In genomic region chr9:35106343-35106730, GRCh38 we compare ENCODE assay signal across 21 cellular contexts. TPM values are rescaled to one million over a fixed set of nuclear protein-coding genes. Genes with fewer than 3 reads are reported as not detected.
A peak's percentile ranks its signal among the peaks of the same experiment; 100 is the strongest.
DNase-seq lines count a peak whose midpoint lies in the region; ATAC-seq, FAIRE-seq and TF ChIP-seq lines count a peak whose summit lies in the region.
"Had no signal": no experiment of that assay in that cellular context is flagged by ENCODE, and none has a peak within 500 bp of the region (broad histone marks: within the 10 kb centered on the region; RNA-seq: fewer than 3 reads in every experiment).

No MANE protein-coding gene starts in this region.

- DNase-seq in GM10266 (ENCODE audit: extremely low spot score) (peak; percentile 5), HFFc6 (no peak), frontal cortex (ENCODE audit: low spot score in 2 of 2) (peak; percentile 0 to 1), osteocyte (ENCODE audit: extremely low spot score, unreplicated experiment) (no peak), SK-N-SH (no peak)
- no peak for DNase-seq in CD8-positive, alpha-beta T cell
- DNase-seq in effector CD4-positive, alpha-beta T cell: no peak
- DNase-seq: AML-193, C1 segment of cervical spinal cord, HCEC 1CT, IMR-90, NCI-H1105, NCI-H146, NCI-H2029 treated with DMSO at 0.1 percent for 48 hours, NCI-H226, NCI-H510A treated with DMSO at 0.1 percent for 48 hours, NCI-H748 treated with DMSO at 0.1 percent for 48 hours, SJCRH30 had no signal

- peaks cover 8% of the 10 kb centered on the region for H3K27me3 Mint-ChIP-seq in HFFc6 (ENCODE audit: insufficient read depth)
- no peaks in the 10 kb centered on the region for H3K27me3 Mint-ChIP-seq in osteocyte (ENCODE audit: unreplicated experiment)
- H3K27me3 Mint-ChIP-seq in CD8-positive, alpha-beta T cell (ENCODE audit: low read depth): no peaks in the 10 kb centered on the region

- no peak overlapping the region for H2AFZ ChIP-seq in SK-N-SH (ENCODE audit: low read depth)
- H2AFZ ChIP-seq: GM23338 had no signal

- no peaks in the 10 kb centered on the region for H3K27me3 ChIP-seq in CD8-positive, alpha-beta T cell (ENCODE audit: insufficient read depth, low read length)
- no peaks in the 10 kb centered on the region for H3K27me3 ChIP-seq in SK-N-SH (ENCODE audit: insufficient read depth)
- H3K27me3 ChIP-seq: SJCRH30 had no signal

- H3K27ac Mint-ChIP-seq in HFFc6 (peak overlapping the region; percentile 26; the same call in 1 of the 2 replicates), osteocyte (ENCODE audit: unreplicated experiment) (peak overlapping the region; percentile 23)
- H3K27ac Mint-ChIP-seq in CD8-positive, alpha-beta T cell: no peak overlapping the region
- H3K27ac Mint-ChIP-seq: GM23338 had no signal

- H3K4me1 Mint-ChIP-seq in HFFc6 (ENCODE audit: low read depth): peaks cover 51% of the 10 kb centered on the region
- peaks cover 38% of the 10 kb centered on the region for H3K4me1 Mint-ChIP-seq in osteocyte (ENCODE audit: unreplicated experiment)
- peaks cover 35% of the 10 kb centered on the region for H3K4me1 Mint-ChIP-seq in CD8-positive, alpha-beta T cell (ENCODE audit: low read depth)

- H3K27ac ChIP-seq in CD8-positive, alpha-beta T cell (ENCODE audit: low read depth, low read length): no peak overlapping the region
- no peak overlapping the region for H3K27ac ChIP-seq in SK-N-SH (ENCODE audit: low read depth in 2 of 2, low read length in 1 of 2)
- H3K27ac ChIP-seq: KMS-11, SJCRH30 had no signal

- WGBS in SK-N-SH (ENCODE audit: low lambda C conversion rate): 82% methylated on average over 6 of the region's 7 CpGs

- H3K9me3 Mint-ChIP-seq in HFFc6: no peaks in the 10 kb centered on the region
- no peaks in the 10 kb centered on the region for H3K9me3 Mint-ChIP-seq in osteocyte (ENCODE audit: unreplicated experiment)
- H3K9me3 Mint-ChIP-seq in CD8-positive, alpha-beta T cell: no peaks in the 10 kb centered on the region
- H3K9me3 Mint-ChIP-seq: GM23338 had no signal

- no peak for FAIRE-seq in frontal cortex (lab: Jason Lieb, UNC)
- FAIRE-seq: GM12878 had no signal

- POLR2A ChIA-PET in CD8-positive, alpha-beta T cell (lab: Charles Lee): no interaction called here
- POLR2A ChIA-PET in SK-N-SH (lab: Yijun Ruan, JAX): no interaction called here

- H3K36me3 Mint-ChIP-seq in HFFc6 (ENCODE audit: low read depth) (peaks cover 8% of the 10 kb centered on the region; the same call in 1 of the 2 replicates), osteocyte (ENCODE audit: unreplicated experiment) (peaks cover 22% of the 10 kb centered on the region)
- H3K36me3 Mint-ChIP-seq in CD8-positive, alpha-beta T cell: peaks cover 28% of the 10 kb centered on the region

- H4K20me1 ChIP-seq in SK-N-SH (ENCODE audit: insufficient read depth): peaks cover 19% of the 10 kb centered on the region; the same call in 1 of the 2 replicates

- H3K4me1 ChIP-seq in CD8-positive, alpha-beta T cell (ENCODE audit: insufficient read depth, low read length): peaks cover 26% of the 10 kb centered on the region
- H3K4me1 ChIP-seq in SK-N-SH (ENCODE audit: control insufficient read depth in 1 of 2, insufficient read depth in 2 of 2, low read depth in 1 of 2, low read length in 1 of 2): peaks cover 24 to 36% of the 10 kb centered on the region in 2 experiments
- H3K4me1 ChIP-seq: SJCRH30 had no signal

- no peak for TF ChIP-seq CTCF in GM10266 (IDR thresholded peaks at IDR 0.05; ENCODE audit: control insufficient read depth, insufficient read depth, low read depth, missing control alignments)
- TF ChIP-seq CTCF in HFFc6 (IDR thresholded peaks at IDR 0.05): no peak
- TF ChIP-seq CTCF in osteocyte (IDR thresholded peaks at IDR 0.05): no peak
- TF ChIP-seq CTCF in CD8-positive, alpha-beta T cell (IDR thresholded peaks at IDR 0.05): no peak
- TF ChIP-seq CTCF in SK-N-SH (IDR thresholded peaks at IDR 0.05): no peak

- H3K36me3 ChIP-seq in CD8-positive, alpha-beta T cell (ENCODE audit: insufficient read depth, low read length): peaks cover 5% of the 10 kb centered on the region
- H3K36me3 ChIP-seq in SK-N-SH (replicated peaks in 1 of 2; ENCODE audit: control insufficient read depth in 1 of 2, insufficient read depth in 2 of 2, low read length in 1 of 2): peaks cover 24 to 53% of the 10 kb centered on the region in 2 experiments

- no peak overlapping the region for H3K4me2 ChIP-seq in SK-N-SH
- H3K4me2 ChIP-seq: GM23338, KMS-11 had no signal

- H3K9ac ChIP-seq in SK-N-SH: no peak overlapping the region
- H3K9ac ChIP-seq: KMS-11 had no signal

- no peak overlapping the region for H3K4me3 ChIP-seq in CD8-positive, alpha-beta T cell (ENCODE audit: low read depth, low read length)
- H3K4me3 ChIP-seq in SK-N-SH (ENCODE audit: low read depth in 2 of 2, low read length in 1 of 2): no peak overlapping the region
- H3K4me3 ChIP-seq: GM12878, GM23338, SJCRH30 had no signal

- no peak for TF ChIP-seq EP300 in SK-N-SH (IDR thresholded peaks at IDR 0.05; ENCODE audit: borderline replicate concordance in 1 of 2, low read depth in 1 of 2, low read length in 1 of 2)

- no peaks in the 10 kb centered on the region for H3K9me3 ChIP-seq in CD8-positive, alpha-beta T cell (ENCODE audit: low read length)
- H3K9me3 ChIP-seq in SK-N-SH: no peaks in the 10 kb centered on the region
- H3K9me3 ChIP-seq: SJCRH30 had no signal

- peaks cover 21% of the 10 kb centered on the region for H3F3A ChIP-seq in SK-N-SH (replicated peaks; ENCODE audit: insufficient read depth)

- CTCF ChIA-PET in CD8-positive, alpha-beta T cell (lab: Charles Lee): interaction anchor here (0.5 to 2.6 kb wide), 4 partner anchors 10 to 312 kb away, joined by 3 to 11 read pairs (median 3); partner anchors contain the start of gene PIGO
- CTCF ChIA-PET in SK-N-SH (lab: Yijun Ruan, JAX): interaction anchor here (1.6 to 3.8 kb wide), 3 partner anchors 9 to 207 kb away, joined by 5 to 25 read pairs (median 13); partner anchors contain the start of genes ATOSB and PIGO

- no peak for ATAC-seq in CD8-positive, alpha-beta T cell
- ATAC-seq: GM12878, GM23338 had no signal

- H3K9me2 ChIP-seq in SK-N-SH: no peaks in the 10 kb centered on the region

- peaks cover 52% of the 10 kb centered on the region for H3K79me2 ChIP-seq in SK-N-SH (ENCODE audit: insufficient read depth)

- TF ChIP-seq RAD21 in SK-N-SH (IDR thresholded peaks at IDR 0.05; ENCODE audit: low read length): no peak

- intact Hi-C loops in CD8-positive, alpha-beta T cell (cut with DNase I, micrococcal nuclease): no loop called here

- H3K4me3 Mint-ChIP-seq in HFFc6 (no peak overlapping the region), osteocyte (ENCODE audit: unreplicated experiment) (no peak overlapping the region)
- H3K4me3 Mint-ChIP-seq in CD8-positive, alpha-beta T cell: no peak overlapping the region
- H3K4me3 Mint-ChIP-seq: GM23338 had no signal

TF ChIP-seq in SK-N-SH, 30 proteins besides CTCF, POLR2A, EP300 and RAD21:
- no peak for TF ChIP-seq IRF3 (IDR thresholded peaks at IDR 0.05; ENCODE audit: low read depth, low read length)

RNA-seq across cellular contexts. Expression of gene STOML2, which starts 3.4 kb away (rescaled TPM):
- 100 to 1,000 TPM; 118 to 139 (median 123) TPM for total RNA-seq in HFFc6 (2021; fragmentation: NEBNext Ultra II Directional; extraction: Animal tissue kit (Norgen Biotek cat#: 25700))
- total RNA-seq in frontal cortex (55.4 TPM), osteocyte (100 and 104 TPM in 2 replicates)
- 10 to 100 TPM; 30.5 to 31.3 TPM for total RNA-seq in CD8-positive, alpha-beta T cell
- 229 and 232 TPM in 2 replicates for polyA plus RNA-seq in SK-N-SH (2012; rRNA removed)
- polyA plus RNA-seq in SK-N-SH (2012; cell fraction: cytosol; rRNA removed): 165 and 201 TPM in 2 replicates
- polyA plus RNA-seq in SK-N-SH (2012; cell fraction: nucleus; rRNA removed): 194 and 206 TPM in 2 replicates

RNA-seq across cellular contexts. Expression of gene ATOSB, which starts 9.3 kb away (rescaled TPM):
- total RNA-seq in HFFc6 (2021; fragmentation: NEBNext Ultra II Directional; extraction: Animal tissue kit (Norgen Biotek cat#: 25700)): 10 to 100 TPM; 45.9 to 56.5 (median 49.5) TPM
- 12.2 TPM for total RNA-seq in frontal cortex
- 26.8 and 30.3 TPM in 2 replicates for total RNA-seq in osteocyte
- 1 to 10 TPM; 2.2 to 2.4 TPM for total RNA-seq in CD8-positive, alpha-beta T cell
- 42.6 and 46.0 TPM in 2 replicates for polyA plus RNA-seq in SK-N-SH (2012; rRNA removed)
- polyA plus RNA-seq in SK-N-SH (2012; cell fraction: cytosol; rRNA removed): 27.4 and 33.7 TPM in 2 replicates
- 53.5 and 64.5 TPM in 2 replicates for polyA plus RNA-seq in SK-N-SH (2012; cell fraction: nucleus; rRNA removed)

RNA-seq across cellular contexts. Expression of gene PIGO, which starts 9.9 kb away (rescaled TPM):
- total RNA-seq in HFFc6 (2021; fragmentation: NEBNext Ultra II Directional; extraction: Animal tissue kit (Norgen Biotek cat#: 25700)): 10 to 100 TPM; 23.0 to 30.3 (median 28.3) TPM
- total RNA-seq in frontal cortex (6.9 TPM), osteocyte (29.9 and 33.9 TPM in 2 replicates)
- total RNA-seq in CD8-positive, alpha-beta T cell: 10 to 100 TPM; 15.1 to 16.4 TPM
- polyA plus RNA-seq in SK-N-SH (2012; rRNA removed): 31.0 and 38.5 TPM in 2 replicates
- 14.9 and 20.1 TPM in 2 replicates for polyA plus RNA-seq in SK-N-SH (2012; cell fraction: cytosol; rRNA removed)
- polyA plus RNA-seq in SK-N-SH (2012; cell fraction: nucleus; rRNA removed): 50.7 and 64.3 TPM in 2 replicates

RNA-seq across cellular contexts. Expression of gene FANCG, which starts 26.6 kb away (rescaled TPM):
- 10 to 100 TPM; 17.8 to 30.0 (median 28.3) TPM for total RNA-seq in HFFc6 (2021; fragmentation: NEBNext Ultra II Directional; extraction: Animal tissue kit (Norgen Biotek cat#: 25700))
- 18.8 TPM for total RNA-seq in frontal cortex
- 22.7 and 27.9 TPM in 2 replicates for total RNA-seq in osteocyte
- 10 to 100 TPM; 15.2 to 19.4 TPM for total RNA-seq in CD8-positive, alpha-beta T cell
- 25.1 and 25.6 TPM in 2 replicates for polyA plus RNA-seq in SK-N-SH (2012; rRNA removed)
- 9.9 and 15.1 TPM in 2 replicates for polyA plus RNA-seq in SK-N-SH (2012; cell fraction: cytosol; rRNA removed)
- polyA plus RNA-seq in SK-N-SH (2012; cell fraction: nucleus; rRNA removed): 107 and 147 TPM in 2 replicates

RNA-seq across cellular contexts. Expression of gene VCP, which starts 33.9 kb away (rescaled TPM):
- total RNA-seq in HFFc6 (2021; fragmentation: NEBNext Ultra II Directional; extraction: Animal tissue kit (Norgen Biotek cat#: 25700)): 100 to 1,000 TPM; 324 to 457 (median 374) TPM
- total RNA-seq in frontal cortex: 205 TPM
- 254 and 268 TPM in 2 replicates for total RNA-seq in osteocyte
- 100 to 1,000 TPM; 219 to 231 TPM for total RNA-seq in CD8-positive, alpha-beta T cell
- 238 and 280 TPM in 2 replicates for polyA plus RNA-seq in SK-N-SH (2012; rRNA removed)
- polyA plus RNA-seq in SK-N-SH (2012; cell fraction: cytosol; rRNA removed): 165 and 205 TPM in 2 replicates
- polyA plus RNA-seq in SK-N-SH (2012; cell fraction: nucleus; rRNA removed): 474 and 586 TPM in 2 replicates

Comparison
In these comparisons a context has a peak if more than half of its experiments do, and no peak if none do; other contexts are left out.
1. DNase-seq: peak in GM10266 (single experiment) and frontal cortex (2 of 2); none in HFFc6 (single experiment), osteocyte (single experiment), CD8-positive, alpha-beta T cell (0 of 7), effector CD4-positive, alpha-beta T cell (single experiment) and SK-N-SH (single experiment).